Comparison of ENCODE assay signal across 19 cellular contexts in genomic region chr5:76025790-76026189, GRCh38.
DNase-seq lines count a peak whose midpoint lies in the region; ATAC-seq lines count a peak whose summit lies in the region.
"Had no signal": no experiment of that assay in that cellular context is flagged by ENCODE, and none has a peak within 500 bp of the region (broad histone marks: within the 10 kb centered on the region; RNA-seq: fewer than 3 reads in every experiment).

No MANE protein-coding gene starts in this region.

- ATAC-seq in GM21526 (IDR thresholded peaks at IDR 0.05; ENCODE audit: low FRiP score, unreplicated experiment) = no peak
- ATAC-seq in HG03342 (IDR thresholded peaks at IDR 0.05; ENCODE audit: unreplicated experiment) = no peak
- ATAC-seq: GM12878 had no signal

- DNase-seq in NCI-H82 treated with DMSO at 0.1 percent for 48 hours (lab: John Stamatoyannopoulos, UW; ENCODE audit: unreplicated experiment) (peak; percentile 64), caudate nucleus (lab: John Stamatoyannopoulos, UW) (peak in 6 of 61 donors; percentile 7 to 70 (median 35))
- DNase-seq in stimulated activated CD4-positive, alpha-beta T cell treated with anti-CD3 and anti-CD28 coated beads, Interleukin-1b, Interleukin-23, amount 100 ng/mL, for 48 hours = no peak
- DNase-seq: 8988T; ACHN; BE2C; CD4-positive, alpha-beta memory T cell; CD4-positive, CD25-positive, alpha-beta regulatory T cell; CD8-positive, alpha-beta memory T cell; COR-L47; DMS53; DMS79; DND-41; EL; GDM1 had no signal

- peak overlapping the region; percentile 31 for H3K27ac ChIP-seq in caudate nucleus (ENCODE audit: low read depth, low read length)
- H3K27ac ChIP-seq: BLaER1 had no signal
